10 cellular contexts compared by ENCODE assay signal in the genomic region with DNA sequence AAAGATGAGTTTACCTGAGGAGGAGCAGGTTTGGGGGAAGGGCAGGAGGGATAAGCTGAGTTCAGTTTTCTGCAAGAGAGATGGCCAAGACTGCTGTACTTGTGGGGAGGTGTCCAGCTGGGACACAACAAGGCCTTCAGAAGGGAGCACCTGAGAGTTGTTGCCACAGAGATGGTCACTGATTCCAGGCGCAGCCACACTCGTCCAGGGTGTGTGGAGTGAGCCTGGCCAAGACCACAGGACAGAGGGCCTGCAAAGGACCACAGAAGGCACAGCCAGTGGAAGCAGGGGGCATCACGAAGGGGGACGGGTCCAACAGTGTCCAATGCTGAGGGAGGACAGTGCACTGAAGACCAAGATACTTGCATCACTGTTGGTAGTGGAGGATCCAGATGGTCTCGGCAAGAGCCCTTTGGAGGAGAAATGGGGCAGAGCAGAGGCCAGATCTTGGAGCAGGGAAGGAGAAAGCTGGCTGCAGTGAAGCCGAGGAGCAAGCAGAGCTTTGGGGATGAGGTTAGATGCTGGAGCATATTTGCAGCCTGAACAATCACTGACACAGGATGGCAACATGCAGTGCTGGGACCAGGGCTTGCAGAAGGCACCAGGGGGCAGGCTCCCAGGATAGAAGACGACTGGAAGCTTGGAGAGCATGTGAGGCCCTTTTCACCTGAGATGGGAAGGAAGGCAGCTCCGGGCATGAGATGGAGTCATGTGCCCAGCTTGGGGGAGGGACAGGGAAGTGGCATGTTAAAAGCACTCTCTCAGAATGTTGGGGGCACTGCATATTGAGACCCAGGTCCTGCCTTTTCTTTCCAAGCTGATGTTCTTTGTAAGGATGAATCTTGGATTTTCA.
DNase-seq lines count a peak whose midpoint lies in the region; ATAC-seq and TF ChIP-seq lines count a peak whose summit lies in the region.
"Had no signal": no experiment of that assay in that cellular context is flagged by ENCODE, and none has a peak within 500 bp of the region (broad histone marks: within the 10 kb centered on the region; RNA-seq: fewer than 3 reads in every experiment).

No MANE protein-coding gene starts in this region.

- no peaks in the 10 kb centered on the region for H3K4me1 Mint-ChIP-seq in activated T-cell treated with anti-CD3 and anti-CD28 coated beads, Interleukin-2, amount 50 U/mL, for 4 hours (ENCODE audit: low read depth)

- TF ChIP-seq RAD21 in Ishikawa (IDR thresholded peaks at IDR 0.05; ENCODE audit: low read depth) = peak; percentile 26; the same call in 1 of the 2 replicates

- peak; percentile 21 for TF ChIP-seq CTCF in epithelial cell of proximal tubule (conservative IDR thresholded peaks at IDR 0.05; ENCODE audit: low read depth, low read length)
- peak; percentile 5 for TF ChIP-seq CTCF in psoas muscle (IDR thresholded peaks at IDR 0.05)

- H3K9me3 ChIP-seq in psoas muscle = no peaks in the 10 kb centered on the region
- H3K9me3 ChIP-seq: BLaER1 treated with 17β-estradiol and CSF1 and Interleukin-3, amounts not matched to agents 10 nM and 100 nM had no signal

- H3K4me3 ChIP-seq in epithelial cell of proximal tubule (ENCODE audit: low read depth, low read length) = no peak overlapping the region
- H3K4me3 ChIP-seq in psoas muscle = no peak overlapping the region
- H3K4me3 ChIP-seq: BLaER1 treated with 17β-estradiol and CSF1 and Interleukin-3, amounts not matched to agents 10 nM and 100 nM had no signal

- no peaks in the 10 kb centered on the region for H3K9me3 Mint-ChIP-seq in activated T-cell treated with anti-CD3 and anti-CD28 coated beads, Interleukin-2, amount 50 U/mL, for 4 hours

- H3K36me3 ChIP-seq in psoas muscle (ENCODE audit: insufficient read depth in 1 of 2, low read depth in 1 of 2) = no peaks in the 10 kb centered on the region
- H3K36me3 ChIP-seq: BLaER1 treated with 17β-estradiol and CSF1 and Interleukin-3, amounts not matched to agents 10 nM and 100 nM had no signal

- DNase-seq in NCI-H146 (lab: John Stamatoyannopoulos, UW) = peak; percentile 33
- no peak for DNase-seq in NCI-H146 treated with DMSO at 0.1 percent for 48 hours (lab: John Stamatoyannopoulos, UW; ENCODE audit: unreplicated experiment)
- DNase-seq in epithelial cell of proximal tubule (ENCODE audit: low read depth) = no peak
- DNase-seq in psoas muscle = no peak
- no peak for DNase-seq in activated T-cell treated with anti-CD3 and anti-CD28 coated beads, Interleukin-2, amount 50 U/mL, for 4 hours
- no peak for DNase-seq in epidermal melanocyte (ENCODE audit: insufficient read length, low spot score)
- DNase-seq: NCI-H226 had no signal

- WGBS in psoas muscle, 3 donors = 71 to 86% (median 75%) methylated on average over 8 of the region's 8 CpGs

- H3K4me1 ChIP-seq in psoas muscle = peaks cover 6% of the 10 kb centered on the region

- intact Hi-C loops in psoas muscle (cut with DNase I) = no loop called here

- TF ChIP-seq EP300 in Ishikawa (IDR thresholded peaks at IDR 0.05; ENCODE audit: borderline replicate concordance) = no peak

- H3K27me3 Mint-ChIP-seq in activated T-cell treated with anti-CD3 and anti-CD28 coated beads, Interleukin-2, amount 50 U/mL, for 4 hours (ENCODE audit: low read depth) = peaks cover 3% of the 10 kb centered on the region

- ATAC-seq in psoas muscle = peak in 1 of 4 donors; percentile 33
- no peak for ATAC-seq in activated T-cell treated with anti-CD3 and anti-CD28 coated beads, Interleukin-2, amount 50 U/mL, for 4 hours
- ATAC-seq in HG03469 (IDR thresholded peaks at IDR 0.05; ENCODE audit: unreplicated experiment) = no peak

- no peak overlapping the region for H3K4me3 Mint-ChIP-seq in activated T-cell treated with anti-CD3 and anti-CD28 coated beads, Interleukin-2, amount 50 U/mL, for 4 hours

- H3K27ac ChIP-seq in psoas muscle = no peak overlapping the region
- H3K27ac ChIP-seq: BLaER1 treated with 17β-estradiol and CSF1 and Interleukin-3, amounts not matched to agents 10 nM and 100 nM had no signal

- H3K36me3 Mint-ChIP-seq in activated T-cell treated with anti-CD3 and anti-CD28 coated beads, Interleukin-2, amount 50 U/mL, for 4 hours (ENCODE audit: insufficient read depth) = no peaks in the 10 kb centered on the region

- no peaks in the 10 kb centered on the region for H3K27me3 ChIP-seq in psoas muscle (ENCODE audit: insufficient read depth in 3 of 3, low read length in 2 of 3)
- H3K27me3 ChIP-seq: BLaER1 treated with 17β-estradiol and CSF1 and Interleukin-3, amounts not matched to agents 10 nM and 100 nM had no signal

TF ChIP-seq in Ishikawa, 13 proteins besides CTCF, POLR2A, EP300 and RAD21:
- TF ChIP-seq TEAD4 (IDR thresholded peaks at IDR 0.05) = no peak
- no peak for TF ChIP-seq TCF12 (IDR thresholded peaks at IDR 0.05; ENCODE audit: low read depth)
- TF ChIP-seq NFIC (IDR thresholded peaks at IDR 0.05) = no peak
- TF ChIP-seq, protein P1, sequence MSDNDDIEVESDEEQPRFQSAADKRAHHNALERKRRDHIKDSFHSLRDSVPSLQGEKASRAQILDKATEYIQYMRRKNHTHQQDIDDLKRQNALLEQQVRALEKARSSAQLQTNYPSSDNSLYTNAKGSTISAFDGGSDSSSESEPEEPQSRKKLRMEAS (IDR thresholded peaks at IDR 0.05) = no peak
- TF ChIP-seq YY1 (IDR thresholded peaks at IDR 0.05; ENCODE audit: low read depth) = no peak
- no peak for TF ChIP-seq ZBTB7A (IDR thresholded peaks at IDR 0.05; ENCODE audit: low read depth)
- TF ChIP-seq CEBPB (IDR thresholded peaks at IDR 0.05) = no peak
- no peak for TF ChIP-seq EGR1 (IDR thresholded peaks at IDR 0.05)
- no peak for TF ChIP-seq TAF1 (IDR thresholded peaks at IDR 0.05; ENCODE audit: low read depth)
- no peak for TF ChIP-seq FOXM1 (IDR thresholded peaks at IDR 0.05; ENCODE audit: borderline replicate concordance, low read depth)
- TF ChIP-seq REST (IDR thresholded peaks at IDR 0.05; ENCODE audit: low read depth) = no peak
